In genomic region chr16:75377971-75378386, GRCh38 we compare ENCODE assay signal across 8 cellular contexts. TPM values are rescaled to one million over a fixed set of nuclear protein-coding genes. Genes with fewer than 3 reads are reported as not detected.
DNase-seq lines count a peak whose midpoint lies in the region; ATAC-seq and TF ChIP-seq lines count a peak whose summit lies in the region.

No MANE protein-coding gene starts in this region.

- CTCF ChIA-PET in SK-N-SH (lab: Yijun Ruan, JAX), result interaction anchor here (1.1 to 5.5 kb wide), 4 partner anchors 128 to 178 kb away, joined by 3 to 26 read pairs (median 14); no protein-coding TSS in a partner anchor

- H3K27ac ChIP-seq in GM23248 (peak overlapping the region; percentile 97), SK-N-SH (ENCODE audit: low read depth in 2 of 2, low read length in 1 of 2) (peak overlapping the region in 1 of 2 experiments; percentile 91; a peak in 3 of 4 replicates)

- H3K27me3 Mint-ChIP-seq in T-helper 2 cell treated with Interferon-gamma antibody and Interleukin-4, amounts not matched to agents 5 μg/mL and 100 μg/mL, for 36 hours (ENCODE audit: low read depth), result peaks cover 54% of the 10 kb centered on the region
- H3K27me3 Mint-ChIP-seq in effector memory CD8-positive, alpha-beta T cell, result no peaks in the 10 kb centered on the region

- H3K4me3 ChIP-seq in GM23248, result peak overlapping the region; percentile 36
- H3K4me3 ChIP-seq in SK-N-SH (ENCODE audit: low read depth in 2 of 2, low read length in 1 of 2), result no peak overlapping the region

- H2AFZ ChIP-seq in GM23248 (no peak overlapping the region), SK-N-SH (ENCODE audit: low read depth) (no peak overlapping the region)

- DNase-seq in GM23248 (peak; percentile 98), SK-N-SH (no peak), foreskin melanocyte (peak; percentile 91), renal cortical epithelial cell (ENCODE audit: low read depth) (peak; percentile 100), erythroblast (lab: John Stamatoyannopoulos, UW) (no peak), NCI-H510A treated with DMSO at 0.1 percent for 48 hours (lab: John Stamatoyannopoulos, UW) (no peak)
- no peak for DNase-seq in T-helper 2 cell treated with Interferon-gamma antibody and Interleukin-4, amounts not matched to agents 5 μg/mL and 100 μg/mL, for 36 hours (ENCODE audit: low spot score)
- DNase-seq in effector memory CD8-positive, alpha-beta T cell, result no peak

- H3F3A ChIP-seq in GM23248 (ENCODE audit: insufficient read depth) (peaks cover 44% of the 10 kb centered on the region), SK-N-SH (replicated peaks; ENCODE audit: insufficient read depth) (peaks cover 13% of the 10 kb centered on the region)

- no peak for ATAC-seq in effector memory CD8-positive, alpha-beta T cell (replicated peaks)

- 2% methylated on average over 2 of the region's 2 CpGs for WGBS in GM23248 (ENCODE audit: low coverage in 1 of 2, low lambda C conversion rate in 2 of 2, missing lambda C conversion rate in 2 of 2), 2 experiments
- WGBS in SK-N-SH (ENCODE audit: low lambda C conversion rate), result 6% methylated on average over 2 of the region's 2 CpGs

- no peak for TF ChIP-seq POLR2A in erythroblast (IDR thresholded peaks at IDR 0.05; ENCODE audit: low read length)

- no peaks in the 10 kb centered on the region for H3K27me3 ChIP-seq in GM23248 (replicated peaks; ENCODE audit: insufficient read depth)
- H3K27me3 ChIP-seq in SK-N-SH (ENCODE audit: insufficient read depth), result no peaks in the 10 kb centered on the region

- H3K4me3 Mint-ChIP-seq in T-helper 2 cell treated with Interferon-gamma antibody and Interleukin-4, amounts not matched to agents 5 μg/mL and 100 μg/mL, for 36 hours, result no peak overlapping the region
- H3K4me3 Mint-ChIP-seq in effector memory CD8-positive, alpha-beta T cell, result no peak overlapping the region

- H3K9me2 ChIP-seq in GM23248 (ENCODE audit: insufficient read depth), result no peaks in the 10 kb centered on the region
- no peaks in the 10 kb centered on the region for H3K9me2 ChIP-seq in SK-N-SH

- H3K79me2 ChIP-seq in GM23248 (ENCODE audit: insufficient read depth) (peaks cover 31% of the 10 kb centered on the region), SK-N-SH (ENCODE audit: insufficient read depth) (0 out of 2 replicates have a peak, but pooled peaks cover 4% of the 10 kb centered on the region)

- no peak for TF ChIP-seq CTCF in SK-N-SH (IDR thresholded peaks at IDR 0.05)

- H4K20me1 ChIP-seq in GM23248 (ENCODE audit: insufficient read depth) (no peaks in the 10 kb centered on the region), SK-N-SH (ENCODE audit: insufficient read depth) (no peaks in the 10 kb centered on the region)

- H3K27ac Mint-ChIP-seq in T-helper 2 cell treated with Interferon-gamma antibody and Interleukin-4, amounts not matched to agents 5 μg/mL and 100 μg/mL, for 36 hours, result no peak overlapping the region
- H3K27ac Mint-ChIP-seq in effector memory CD8-positive, alpha-beta T cell, result no peak overlapping the region

- TF ChIP-seq RAD21 in SK-N-SH (IDR thresholded peaks at IDR 0.05; ENCODE audit: low read length), result no peak

- H3K36me3 Mint-ChIP-seq in T-helper 2 cell treated with Interferon-gamma antibody and Interleukin-4, amounts not matched to agents 5 μg/mL and 100 μg/mL, for 36 hours (ENCODE audit: low read depth), result peaks cover 50% of the 10 kb centered on the region
- H3K36me3 Mint-ChIP-seq in effector memory CD8-positive, alpha-beta T cell (ENCODE audit: insufficient read depth), result peaks cover 8% of the 10 kb centered on the region

- peaks cover 49% of the 10 kb centered on the region for H3K4me1 ChIP-seq in GM23248 (ENCODE audit: insufficient read depth)
- H3K4me1 ChIP-seq in SK-N-SH (ENCODE audit: control insufficient read depth in 1 of 2, insufficient read depth in 2 of 2, low read depth in 1 of 2, low read length in 1 of 2), result peaks cover 7 to 28% of the 10 kb centered on the region in 2 experiments

- H3K9me3 ChIP-seq in GM23248 (ENCODE audit: low read depth) (no peaks in the 10 kb centered on the region), SK-N-SH (no peaks in the 10 kb centered on the region)

- H3K9me3 Mint-ChIP-seq in T-helper 2 cell treated with Interferon-gamma antibody and Interleukin-4, amounts not matched to agents 5 μg/mL and 100 μg/mL, for 36 hours, result no peaks in the 10 kb centered on the region
- H3K9me3 Mint-ChIP-seq in effector memory CD8-positive, alpha-beta T cell, result no peaks in the 10 kb centered on the region

- peak in 1 of 2 experiments; percentile 52; a peak in 1 of 4 replicates for TF ChIP-seq EP300 in SK-N-SH (IDR thresholded peaks at IDR 0.05; ENCODE audit: borderline replicate concordance in 1 of 2, low read depth in 1 of 2, low read length in 1 of 2)

- in situ Hi-C loops in GM23248 (cut with MboI), result no loop called here

- no peaks in the 10 kb centered on the region for H3K36me3 ChIP-seq in GM23248 (ENCODE audit: low read depth)
- peaks cover 9 to 19% of the 10 kb centered on the region in 2 experiments for H3K36me3 ChIP-seq in SK-N-SH (replicated peaks in 1 of 2; ENCODE audit: control insufficient read depth in 1 of 2, insufficient read depth in 2 of 2, low read length in 1 of 2)

- peak overlapping the region; percentile 81 for H3K9ac ChIP-seq in GM23248
- H3K9ac ChIP-seq in SK-N-SH, result peak overlapping the region; percentile 63

- H3K4me2 ChIP-seq in GM23248 (ENCODE audit: unreplicated experiment) (peak overlapping the region; percentile 63), SK-N-SH (peak overlapping the region; percentile 25)

- POLR2A ChIA-PET in SK-N-SH (lab: Yijun Ruan, JAX), result interaction anchor here (0.7 to 0.9 kb wide), 2 partner anchors 56 to 133 kb away, joined by 3 read pairs; no protein-coding TSS in a partner anchor

- H3K4me1 Mint-ChIP-seq in T-helper 2 cell treated with Interferon-gamma antibody and Interleukin-4, amounts not matched to agents 5 μg/mL and 100 μg/mL, for 36 hours (ENCODE audit: low read depth), result peaks cover 39% of the 10 kb centered on the region
- H3K4me1 Mint-ChIP-seq in effector memory CD8-positive, alpha-beta T cell (ENCODE audit: low read depth in 2 of 2), result peaks cover 24 to 35% of the 10 kb centered on the region in 2 donors

TF ChIP-seq in SK-N-SH, 30 proteins besides CTCF, POLR2A, EP300 and RAD21 (continues in another document):
- TF ChIP-seq NFIC (IDR thresholded peaks at IDR 0.05; ENCODE audit: borderline replicate concordance) (peak; percentile 23; the same call in 1 of the 2 replicates), EZH2phosphoT487 (IDR thresholded peaks at IDR 0.05; ENCODE audit: borderline replicate concordance, low read depth) (no peak), SIN3A (IDR thresholded peaks at IDR 0.05; ENCODE audit: borderline replicate concordance, low read depth, low read length) (peak; percentile 88; the same call in 1 of the 2 replicates), TCF12 (IDR thresholded peaks at IDR 0.05) (peak; percentile 83), ELF1 (IDR thresholded peaks at IDR 0.05) (no peak), ZBTB33 (IDR thresholded peaks at IDR 0.05; ENCODE audit: borderline replicate concordance, low read depth) (no peak), TEAD4 (IDR thresholded peaks at IDR 0.05; ENCODE audit: borderline replicate concordance, insufficient read depth) (peak; percentile 51; the same call in 1 of the 2 replicates), RCOR1 (IDR thresholded peaks at IDR 0.05; ENCODE audit: low read length) (no peak), YY1 (IDR thresholded peaks at IDR 0.05; ENCODE audit: low read depth) (no peak), JUND (IDR thresholded peaks at IDR 0.05) (peak; percentile 52; the same call in 1 of the 2 replicates), PBX3 (IDR thresholded peaks at IDR 0.05) (peak; percentile 76), FOSL2 (IDR thresholded peaks at IDR 0.05; ENCODE audit: borderline replicate concordance, low read depth) (peak; percentile 26; the same call in 1 of the 2 replicates)
- TF ChIP-seq, protein P1, sequence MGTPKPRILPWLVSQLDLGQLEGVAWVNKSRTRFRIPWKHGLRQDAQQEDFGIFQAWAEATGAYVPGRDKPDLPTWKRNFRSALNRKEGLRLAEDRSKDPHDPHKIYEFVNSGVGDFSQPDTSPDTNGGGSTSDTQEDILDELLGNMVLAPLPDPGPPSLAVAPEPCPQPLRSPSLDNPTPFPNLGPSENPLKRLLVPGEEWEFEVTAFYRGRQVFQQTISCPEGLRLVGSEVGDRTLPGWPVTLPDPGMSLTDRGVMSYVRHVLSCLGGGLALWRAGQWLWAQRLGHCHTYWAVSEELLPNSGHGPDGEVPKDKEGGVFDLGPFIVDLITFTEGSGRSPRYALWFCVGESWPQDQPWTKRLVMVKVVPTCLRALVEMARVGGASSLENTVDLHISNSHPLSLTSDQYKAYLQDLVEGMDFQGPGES (IDR thresholded peaks at IDR 0.05; ENCODE audit: low read depth, low read length), result no peak

RNA-seq across cellular contexts. Expression of gene CFDP1, which starts 55.3 kb away (rescaled TPM):
- 30.4 and 36.9 TPM in 2 replicates for total RNA-seq in GM23248 (2014; rRNA removed; shearing (Covaris generic))
- 45.2 and 46.7 TPM in 2 replicates for polyA plus RNA-seq in GM23248 (2016; fragmentation: Nextera tagmentation; extraction: Ambion mirVana)
- 37.9 and 46.0 TPM in 2 replicates for polyA plus RNA-seq in SK-N-SH (2012; rRNA removed)
- polyA plus RNA-seq in SK-N-SH (2012; cell fraction: cytosol; rRNA removed), result 60.6 and 90.4 TPM in 2 replicates
- 18.4 and 20.5 TPM in 2 replicates for polyA plus RNA-seq in SK-N-SH (2012; cell fraction: nucleus; rRNA removed)
- 39.6 and 96.2 TPM in 2 replicates for total RNA-seq in renal cortical epithelial cell

Comparison
In these comparisons a context has a peak if more than half of its experiments do, and no peak if none do; other contexts are left out.
1. DNase-seq: peak in GM23248 (single experiment), foreskin melanocyte (single experiment) and renal cortical epithelial cell (single experiment); none in SK-N-SH (single experiment), erythroblast (0 of 2), NCI-H510A treated with DMSO at 0.1 percent for 48 hours (single experiment), T-helper 2 cell treated with Interferon-gamma antibody and Interleukin-4, amounts not matched to agents 5 μg/mL and 100 μg/mL, for 36 hours (single experiment) and effector memory CD8-positive, alpha-beta T cell (0 of 3).